Comparison of ENCODE assay signal across 19 cellular contexts in genomic region chr10:121288864-121289659, GRCh38.
DNase-seq lines count a peak whose midpoint lies in the region; ATAC-seq and TF ChIP-seq lines count a peak whose summit lies in the region.
"Had no signal": no experiment of that assay in that cellular context is flagged by ENCODE, and none has a peak within 500 bp of the region (broad histone marks: within the 10 kb centered on the region; RNA-seq: fewer than 3 reads in every experiment).

No MANE protein-coding gene starts in this region.

- peak overlapping the region; percentile 52 for H3K27ac ChIP-seq in H9 (ENCODE audit: insufficient read length, low read depth, low read length)
- peak overlapping the region; percentile 69 for H3K27ac ChIP-seq in iPS-20b (ENCODE audit: low read length)
- H3K27ac ChIP-seq in thyroid gland, result no peak overlapping the region
- H3K27ac ChIP-seq: A549, Peyer's patch had no signal

- H3K9me3 ChIP-seq in H9 (ENCODE audit: control insufficient read depth, low read depth, low read length) (no peaks in the 10 kb centered on the region), NT2/D1 (ENCODE audit: insufficient read depth, low read length) (peaks cover 6% of the 10 kb centered on the region; the same call in 1 of the 2 replicates), iPS-20b (ENCODE audit: insufficient read depth, low read depth, low read length) (no peaks in the 10 kb centered on the region), thyroid gland (no peaks in the 10 kb centered on the region)
- H3K9me3 ChIP-seq: A549, Peyer's patch had no signal

- H3K56ac ChIP-seq in H9 (ENCODE audit: insufficient read length, low read depth, low read length), result no peak overlapping the region

- no peaks in the 10 kb centered on the region for H3K79me2 ChIP-seq in H9 (ENCODE audit: insufficient read depth, low read length)

- TF ChIP-seq CTCF in H9 (conservative IDR thresholded peaks at IDR 0.05), result no peak
- TF ChIP-seq CTCF in thyroid gland (IDR thresholded peaks at IDR 0.05), result no peak

- H2BK20ac ChIP-seq in H9 (ENCODE audit: low read depth, low read length, poor library complexity, severe bottlenecking), result no peak overlapping the region

- H3K23me2 ChIP-seq in H9 (ENCODE audit: insufficient read length, low read depth, low read length, poor library complexity, severe bottlenecking), result no peaks in the 10 kb centered on the region

- peaks cover 26% of the 10 kb centered on the region for H3K4me1 ChIP-seq in H9 (ENCODE audit: insufficient read depth, low read length)
- peaks cover 2% of the 10 kb centered on the region for H3K4me1 ChIP-seq in NT2/D1 (ENCODE audit: insufficient read depth, insufficient read length)
- H3K4me1 ChIP-seq in iPS-20b (ENCODE audit: insufficient read depth, low read length), result peaks cover 28% of the 10 kb centered on the region
- peaks cover 29 to 34% of the 10 kb centered on the region in 2 donors for H3K4me1 ChIP-seq in thyroid gland
- H3K4me1 ChIP-seq: A549 had no signal

- H2BK12ac ChIP-seq in H9 (ENCODE audit: insufficient read length, low read depth, low read length), result no peak overlapping the region

- no peak overlapping the region for H4K91ac ChIP-seq in H9 (ENCODE audit: insufficient read length, low read depth, low read length)

- H3K4me3 ChIP-seq in NT2/D1 (ENCODE audit: insufficient read length, low read depth) (no peak overlapping the region), iPS-20b (ENCODE audit: low read length) (peak overlapping the region; percentile 37; the same call in 1 of the 2 replicates), thyroid gland (replicated peaks in 1 of 3) (no peak overlapping the region)
- H3K4me3 ChIP-seq: A549, Peyer's patch had no signal

- peak; percentile 45 for DNase-seq in DMS 273 (lab: John Stamatoyannopoulos, UW; ENCODE audit: unreplicated experiment)
- DNase-seq in H9, result no peak
- peak; percentile 55 for DNase-seq in NT2/D1 (ENCODE audit: low read depth, low spot score)
- no peak for DNase-seq in hepatic stellate cell (ENCODE audit: low spot score)
- no peak for DNase-seq in thyroid gland
- no peak for DNase-seq in Right ventricle myocardium inferior (ENCODE audit: missing footprints)
- DNase-seq: CD4-positive, alpha-beta T cell; DMS53; EL; MM.1S; NCI-H1092 treated with DMSO at 0.1 percent for 48 hours; NCI-H187; NCI-H2107; NCI-H226; NCI-H524 treated with DMSO at 0.1 percent for 48 hours; Peyer's patch; SW 1271 had no signal

- H2BK5ac ChIP-seq in H9 (ENCODE audit: insufficient read length, low read length), result no peak overlapping the region

- no peak for TF ChIP-seq POLR2A in thyroid gland (IDR thresholded peaks at IDR 0.05)

- H3K23ac ChIP-seq in H9 (ENCODE audit: insufficient read length, low read depth, low read length), result no peak overlapping the region

- no peak overlapping the region for H2AFZ ChIP-seq in H9 (ENCODE audit: low read length)

- H3K4ac ChIP-seq in H9 (ENCODE audit: low read depth, low read length), result no peak overlapping the region

- no peaks in the 10 kb centered on the region for H4K20me1 ChIP-seq in H9 (ENCODE audit: control insufficient read depth, insufficient read depth, insufficient read length)

- intact Hi-C loops in thyroid gland (cut with DNase I) (no loop called here), Right ventricle myocardium inferior (cut with DNase I) (no loop called here)

- H3T11ph ChIP-seq in H9 (ENCODE audit: low read length), result no peak overlapping the region

- H3K4me2 ChIP-seq in H9 (ENCODE audit: insufficient read depth, insufficient read length, low read length), result peak overlapping the region; percentile 3
- H3K4me2 ChIP-seq: A549 had no signal

- no peak overlapping the region for H2BK15ac ChIP-seq in H9 (ENCODE audit: low read depth, low read length)

- peaks cover 49 to 65% of the 10 kb centered on the region in 2 experiments for H3K4me1 Mint-ChIP-seq in H9

- no CpG with 5 or more reads among the region's 6 CpGs for WGBS in H9 (ENCODE audit: extremely low coverage, insufficient read length, low lambda C conversion rate)
- whole genome bisulfite sequencing in thyroid gland, 2 donors, result 75 to 81% methylated on average over 6 of the region's 6 CpGs

- no peak overlapping the region for H3K18ac ChIP-seq in H9 (ENCODE audit: insufficient read length, low read depth, low read length)

- ATAC-seq in Right ventricle myocardium inferior, result no peak
- ATAC-seq: A549 had no signal

- H4K5ac ChIP-seq in H9 (ENCODE audit: insufficient read length, low read depth, low read length), result no peak overlapping the region

- H3K79me1 ChIP-seq in H9 (ENCODE audit: insufficient read depth, low read depth, low read length, poor library complexity, severe bottlenecking), result no peaks in the 10 kb centered on the region

- no peak overlapping the region for H4K8ac ChIP-seq in H9 (replicated peaks; ENCODE audit: insufficient read length, low read depth, low read length)

- H3K36me3 Mint-ChIP-seq in H9 (ENCODE audit: insufficient read depth in 1 of 3, low read depth in 3 of 3), result peaks cover 0 to 15% (median 0%) of the 10 kb centered on the region in 3 experiments; a peak in 3 of 7 replicates

- peaks cover 3 to 4% of the 10 kb centered on the region in 2 experiments; a peak in 4 of 5 replicates for H3K9me3 Mint-ChIP-seq in H9

- peaks cover under 1% of the 10 kb centered on the region; the same call in 1 of the 2 replicates for H3K27me3 Mint-ChIP-seq in H9 (ENCODE audit: low read depth)

- H3K27me3 ChIP-seq in H9 (ENCODE audit: insufficient read depth, low read length) (no peaks in the 10 kb centered on the region), NT2/D1 (ENCODE audit: insufficient read depth, insufficient read length) (peaks cover 7% of the 10 kb centered on the region), iPS-20b (ENCODE audit: insufficient read depth, low read length) (0 out of 2 replicates have a peak, but pooled peaks cover 2% of the 10 kb centered on the region), thyroid gland (no peaks in the 10 kb centered on the region)
- H3K27me3 ChIP-seq: Peyer's patch had no signal

- H3K4me3 Mint-ChIP-seq in H9, result peak overlapping the region; percentile 13 to 39; a peak in 4 of 5 replicates
- H3K4me3 Mint-ChIP-seq: CD4-positive, alpha-beta T cell had no signal

- H3K27ac Mint-ChIP-seq in H9, result peak overlapping the region; percentile 13 to 98 (median 97); a peak in 6 of 7 replicates
- H3K27ac Mint-ChIP-seq: CD4-positive, alpha-beta T cell had no signal

- H3K14ac ChIP-seq in H9 (ENCODE audit: insufficient read depth, low read length), result no peak overlapping the region

- H2AK5ac ChIP-seq in H9 (ENCODE audit: insufficient read length, low read length), result no peak overlapping the region

- H2BK120ac ChIP-seq in H9 (ENCODE audit: low read depth, low read length, poor library complexity, severe bottlenecking), result no peak overlapping the region

- H3K9ac ChIP-seq in H9 (ENCODE audit: extremely low read depth, insufficient read length, low read length) (no peak overlapping the region), NT2/D1 (ENCODE audit: insufficient read length, low read depth) (no peak overlapping the region), iPS-20b (ENCODE audit: low read depth, low read length) (peak overlapping the region; percentile 38; the same call in 1 of the 2 replicates)

- H3K36me3 ChIP-seq in NT2/D1 (ENCODE audit: insufficient read depth, insufficient read length, low read length) (no peaks in the 10 kb centered on the region), iPS-20b (ENCODE audit: insufficient read depth, low read depth, low read length) (no peaks in the 10 kb centered on the region), thyroid gland (no peaks in the 10 kb centered on the region)
- H3K36me3 ChIP-seq: Peyer's patch had no signal

Comparison
In these comparisons a context has a peak if more than half of its experiments do, and no peak if none do; other contexts are left out.
1. DNase-seq: peak in DMS 273 (single experiment) and NT2/D1 (single experiment); none in H9 (single experiment), hepatic stellate cell (single experiment), thyroid gland (0 of 2) and Right ventricle myocardium inferior (single experiment).
2. H3K27ac ChIP-seq: peak in H9 (single experiment) and iPS-20b (single experiment); none in thyroid gland (0 of 3).